In genomic region chr16:11064202-11064540, GRCh38 we compare ENCODE assay signal across 24 cellular contexts.
"Had no signal": no experiment of that assay in that cellular context is flagged by ENCODE, and none has a peak within 500 bp of the region (broad histone marks: within the 10 kb centered on the region; RNA-seq: fewer than 3 reads in every experiment).

No MANE protein-coding gene starts in this region.

- H3K27me3 Mint-ChIP-seq: activated naive CD4-positive, alpha-beta T cell treated with anti-CD3 and anti-CD28 coated beads, Interleukin-2, amount 50 U/mL, for 24 hours; naive thymus-derived CD4-positive, alpha-beta T cell had no signal

- H3K27ac Mint-ChIP-seq: activated naive CD4-positive, alpha-beta T cell treated with anti-CD3 and anti-CD28 coated beads, Interleukin-2, amount 50 U/mL, for 24 hours; activated T-helper 1 cell treated with anti-CD3 and anti-CD28 coated beads, Interleukin-12 subunit alpha, Interleukin-12 subunit beta, Interleukin-2, Interleukin-4 antibody, amounts not matched to agents 30 ng/mL and 10 ng/mL and 1 ng/mL, durations not matched to agents 14 hours and 24 hours and 36 hours; immature natural killer cell had no signal

- H3K27me3 ChIP-seq: cardiac muscle cell, heart left ventricle, pancreas, right atrium auricular region, testis, uterus had no signal

- H3K4me3 Mint-ChIP-seq: activated naive CD4-positive, alpha-beta T cell treated with anti-CD3 and anti-CD28 coated beads, Interleukin-2, amount 50 U/mL, for 24 hours; activated T-helper 1 cell treated with anti-CD3 and anti-CD28 coated beads, Interleukin-12 subunit alpha, Interleukin-12 subunit beta, Interleukin-2, Interleukin-4 antibody, amounts not matched to agents 30 ng/mL and 10 ng/mL and 1 ng/mL, durations not matched to agents 14 hours and 24 hours and 36 hours; brain; endodermal cell; immature natural killer cell; naive thymus-derived CD4-positive, alpha-beta T cell; neural crest cell had no signal

- H3K4me1 ChIP-seq: heart left ventricle, pancreas, right atrium auricular region, testis, uterus had no signal

- H3K27ac ChIP-seq: heart left ventricle, pancreas, right atrium auricular region, testis, uterus had no signal

- ATAC-seq: esophagus mucosa; heart left ventricle; naive thymus-derived CD4-positive, alpha-beta T cell; pancreas; stimulated activated naive CD8-positive, alpha-beta T cell treated with anti-CD3 and anti-CD28 coated beads, Interleukin-15, Interleukin-2, amounts not matched to agents 100 U/mL and 50 U/mL, for 24 hours had no signal

- H3K4me3 ChIP-seq: cardiac muscle cell, heart left ventricle, pancreas, right atrium auricular region, testis, uterus had no signal

- H3K36me3 ChIP-seq: cardiac muscle cell, uterus had no signal

- H3K4me1 Mint-ChIP-seq: activated naive CD4-positive, alpha-beta T cell treated with anti-CD3 and anti-CD28 coated beads, Interleukin-2, amount 50 U/mL, for 24 hours had no signal

- DNase-seq: activated CD4-positive, alpha-beta T cell treated with anti-CD3 and anti-CD28 coated beads for 4 hours; activated CD4-positive, alpha-beta T cell treated with anti-CD3 and anti-CD28 coated beads, Interleukin-2, amount 50 U/mL, for 4 hours; activated CD4-positive, CD25-positive, alpha-beta regulatory T cell; endodermal cell; heart left ventricle; hypothalamus; immature natural killer cell; midbrain; naive thymus-derived CD4-positive, alpha-beta T cell; nucleus accumbens; pancreas; SK-N-SH; stimulated activated CD4-positive, alpha-beta T cell treated with anti-CD3 and anti-CD28 coated beads, Interleukin-2, amount 100 ng/mL, for 48 hours; stimulated activated naive CD8-positive, alpha-beta T cell treated with anti-CD3 and anti-CD28 coated beads, Interleukin-15, Interleukin-2, amounts not matched to agents 100 U/mL and 50 U/mL, for 24 hours; testis; trophoblast cell; uterus had no signal

- H3K9me3 Mint-ChIP-seq: activated naive CD4-positive, alpha-beta T cell treated with anti-CD3 and anti-CD28 coated beads, Interleukin-2, amount 50 U/mL, for 24 hours; activated T-helper 1 cell treated with anti-CD3 and anti-CD28 coated beads, Interleukin-12 subunit alpha, Interleukin-12 subunit beta, Interleukin-2, Interleukin-4 antibody, amounts not matched to agents 30 ng/mL and 10 ng/mL and 1 ng/mL, durations not matched to agents 14 hours and 24 hours and 36 hours; brain; endodermal cell; immature natural killer cell; neural crest cell had no signal

- H3K9me3 ChIP-seq: heart left ventricle, pancreas, right atrium auricular region, SK-N-SH, testis, uterus had no signal
